ENCODE assay signal across 22 cellular contexts in genomic region chr1:116482490-116482889, GRCh38.
"Had no signal": no experiment of that assay in that cellular context is flagged by ENCODE, and none has a peak within 500 bp of the region (broad histone marks: within the 10 kb centered on the region; RNA-seq: fewer than 3 reads in every experiment).

No MANE protein-coding gene starts in this region.

- H3K27ac ChIP-seq: brain microvascular endothelial cell had no signal

- H3K27ac Mint-ChIP-seq: activated CD8-positive, alpha-beta memory T cell treated with anti-CD3 and anti-CD28 coated beads, Interleukin-2, amount 10 ng/mL, durations not matched to agents 7 days and 5 days; activated naive CD8-positive, alpha-beta T cell; activated T-cell treated with anti-CD3 and anti-CD28 coated beads, Interleukin-2, amount 50 U/mL, for 24 hours; T-helper 1 cell treated with Interleukin-12 subunit alpha and Interleukin-12 subunit beta and Interleukin-4 antibody, amounts not matched to agents 30 μg/mL and 1 μg/mL, for 36 hours; WTC11 had no signal

- H3K4me3 Mint-ChIP-seq: activated CD8-positive, alpha-beta memory T cell treated with anti-CD3 and anti-CD28 coated beads, Interleukin-2, amount 10 ng/mL, durations not matched to agents 7 days and 5 days; activated naive CD8-positive, alpha-beta T cell; activated T-cell treated with anti-CD3 and anti-CD28 coated beads, Interleukin-2, amount 50 U/mL, for 24 hours; T-helper 1 cell treated with Interleukin-12 subunit alpha and Interleukin-12 subunit beta and Interleukin-4 antibody, amounts not matched to agents 30 μg/mL and 1 μg/mL, for 36 hours; WTC11 had no signal

- FAIRE-seq: astrocyte, RCC 7860 had no signal

- H3K36me3 Mint-ChIP-seq: activated CD8-positive, alpha-beta memory T cell treated with anti-CD3 and anti-CD28 coated beads, Interleukin-2, amount 10 ng/mL, durations not matched to agents 7 days and 5 days; activated naive CD8-positive, alpha-beta T cell; WTC11 had no signal

- H3K9me3 Mint-ChIP-seq: activated T-cell treated with anti-CD3 and anti-CD28 coated beads, Interleukin-2, amount 50 U/mL, for 24 hours; T-helper 1 cell treated with Interleukin-12 subunit alpha and Interleukin-12 subunit beta and Interleukin-4 antibody, amounts not matched to agents 30 μg/mL and 1 μg/mL, for 36 hours; WTC11 had no signal

- ATAC-seq: activated CD8-positive, alpha-beta memory T cell treated with anti-CD3 and anti-CD28 coated beads, Interleukin-2, amount 10 ng/mL, durations not matched to agents 7 days and 5 days; WTC11 had no signal

- H3K27me3 ChIP-seq: brain microvascular endothelial cell had no signal

- DNase-seq: activated CD4-positive, alpha-beta T cell treated with anti-CD3 and anti-CD28 coated beads for 48 hours; activated CD4-positive, alpha-beta T cell treated with anti-CD3 and anti-CD28 coated beads, Interleukin-2, amount 50 U/mL, for 4 hours; activated CD4-positive, CD25-positive, alpha-beta regulatory T cell treated with anti-CD3 and anti-CD28 coated beads, Interleukin-2, amount 50 U/mL, for 72 hours; activated CD8-positive, alpha-beta memory T cell treated with anti-CD3 and anti-CD28 coated beads, Interleukin-2, amount 10 ng/mL, durations not matched to agents 7 days and 5 days; activated effector memory CD4-positive, alpha-beta T cell treated with anti-CD3 and anti-CD28 coated beads, Interleukin-2, amount 50 U/mL, for 16 hours; activated naive CD4-positive, alpha-beta T cell treated with Interleukin-2 at 50 U/mL for 16 hours; activated T-cell treated with anti-CD3 and anti-CD28 coated beads, Interleukin-2, amount 50 U/mL, for 24 hours; amygdala; brain microvascular endothelial cell; Kasumi-1; NCI-H1105 treated with DMSO at 0.1 percent for 48 hours; NCI-H146; NCI-H187 treated with DMSO at 0.1 percent for 48 hours; NCI-H2081 treated with DMSO at 0.1 percent for 48 hours; NCI-H446; NCI-H524; SHP77 treated with DMSO at 0.1 percent for 48 hours had no signal

- H3K27me3 Mint-ChIP-seq: activated CD8-positive, alpha-beta memory T cell treated with anti-CD3 and anti-CD28 coated beads, Interleukin-2, amount 10 ng/mL, durations not matched to agents 7 days and 5 days; activated naive CD8-positive, alpha-beta T cell; activated T-cell treated with anti-CD3 and anti-CD28 coated beads, Interleukin-2, amount 50 U/mL, for 24 hours had no signal

- H3K36me3 ChIP-seq: brain microvascular endothelial cell had no signal
